12 cellular contexts compared by ENCODE assay signal in genomic region chr13:112748947-112749346, GRCh38. TPM values are rescaled to one million over a fixed set of nuclear protein-coding genes. Genes with fewer than 3 reads are reported as not detected.
DNase-seq lines count a peak whose midpoint lies in the region; ATAC-seq and TF ChIP-seq lines count a peak whose summit lies in the region.
"Had no signal": no experiment of that assay in that cellular context is flagged by ENCODE, and none has a peak within 500 bp of the region (broad histone marks: within the 10 kb centered on the region; RNA-seq: fewer than 3 reads in every experiment).

No MANE protein-coding gene starts in this region.

- no peak overlapping the region for H3K27ac Mint-ChIP-seq in T-cell
- H3K27ac Mint-ChIP-seq: activated naive CD4-positive, alpha-beta T cell treated with anti-CD3 and anti-CD28 coated beads for 36 hours had no signal

- TF ChIP-seq POLR2A in heart left ventricle (IDR thresholded peaks at IDR 0.05), result no peak

- TF ChIP-seq CTCF in heart left ventricle (IDR thresholded peaks at IDR 0.05), result peak in 2 of 12 donors; percentile 22 to 26
- TF ChIP-seq CTCF in mucosa of descending colon (IDR thresholded peaks at IDR 0.05), result no peak

- H3K4me3 ChIP-seq in heart left ventricle, result no peak overlapping the region
- no peak overlapping the region for H3K4me3 ChIP-seq in mucosa of descending colon
- no peak overlapping the region for H3K4me3 ChIP-seq in aorta (ENCODE audit: low read length in 2 of 2)
- H3K4me3 ChIP-seq: SJCRH30 had no signal

- H3K9me3 ChIP-seq in heart left ventricle, result no peaks in the 10 kb centered on the region
- no peaks in the 10 kb centered on the region for H3K9me3 ChIP-seq in mucosa of descending colon
- no peaks in the 10 kb centered on the region for H3K9me3 ChIP-seq in aorta (ENCODE audit: control insufficient read depth, low read length)
- H3K9me3 ChIP-seq: SJCRH30 had no signal

- H3K27me3 ChIP-seq in heart left ventricle (no peaks in the 10 kb centered on the region), aorta (ENCODE audit: control insufficient read depth in 1 of 2, insufficient read depth in 2 of 2, low read length in 1 of 2) (no peaks in the 10 kb centered on the region)
- H3K27me3 ChIP-seq: SJCRH30 had no signal

- H3K4me3 Mint-ChIP-seq in T-cell, result no peak overlapping the region
- H3K4me3 Mint-ChIP-seq: activated naive CD4-positive, alpha-beta T cell treated with anti-CD3 and anti-CD28 coated beads for 36 hours; naive thymus-derived CD8-positive, alpha-beta T cell had no signal

- WGBS in heart left ventricle, 4 donors, result 46 to 61% (median 55%) methylated on average over 4 to 12 of the region's 12 CpGs
- WGBS in aorta, 2 donors, result 68 to 79% methylated on average over 12 of the region's 12 CpGs

- peak; percentile 55 for DNase-seq in activated effector memory CD4-positive, alpha-beta T cell treated with anti-CD3 and anti-CD28 coated beads, Interleukin-2, amount 50 U/mL, for 16 hours
- DNase-seq in activated effector memory CD4-positive, alpha-beta T cell treated with Interleukin-2 at 50 U/mL for 16 hours, result no peak
- DNase-seq in heart left ventricle, result peak in 2 of 5 donors; percentile 72 to 81
- peak in 1 of 3 donors; percentile 19 for DNase-seq in mucosa of descending colon
- DNase-seq in aorta, result peak in 1 of 2 donors; percentile 69
- DNase-seq in HuH-7 (ENCODE audit: low spot score), result no peak
- DNase-seq in T-cell, result no peak
- DNase-seq in activated CD8-positive, alpha-beta memory T cell treated with anti-CD3 and anti-CD28 coated beads, Interleukin-2, amount 50 U/mL, for 48 hours, result no peak
- DNase-seq: activated naive CD4-positive, alpha-beta T cell treated with anti-CD3 and anti-CD28 coated beads for 36 hours; naive thymus-derived CD8-positive, alpha-beta T cell; SJCRH30; small intestine had no signal

- H3K4me1 ChIP-seq in heart left ventricle (peaks cover 3 to 38% (median 19%) of the 10 kb centered on the region in 12 donors), mucosa of descending colon (ENCODE audit: low read depth) (no peaks in the 10 kb centered on the region), aorta (ENCODE audit: control insufficient read depth in 1 of 2, insufficient read depth in 2 of 2, low read length in 2 of 2) (no peaks in the 10 kb centered on the region)
- H3K4me1 ChIP-seq: SJCRH30 had no signal

- H3K9me3 Mint-ChIP-seq in T-cell, result no peaks in the 10 kb centered on the region
- H3K9me3 Mint-ChIP-seq: activated naive CD4-positive, alpha-beta T cell treated with anti-CD3 and anti-CD28 coated beads for 36 hours; naive thymus-derived CD8-positive, alpha-beta T cell had no signal

- POLR2A ChIA-PET in T-cell (lab: Charles Lee), result no interaction called here

- peak; percentile 52 to 86 (median 82) for ATAC-seq in heart left ventricle
- peak; percentile 42 for ATAC-seq in mucosa of descending colon
- ATAC-seq in aorta (ENCODE audit: low FRiP score), result peak; percentile 60
- no peak for ATAC-seq in T-cell (replicated peaks in 1 of 4)
- ATAC-seq: naive thymus-derived CD8-positive, alpha-beta T cell had no signal

- no peaks in the 10 kb centered on the region for H3K36me3 ChIP-seq in heart left ventricle
- no peaks in the 10 kb centered on the region for H3K36me3 ChIP-seq in mucosa of descending colon (ENCODE audit: low read depth)
- H3K36me3 ChIP-seq in aorta (ENCODE audit: control insufficient read depth in 1 of 2, insufficient read depth in 2 of 2, low read length in 1 of 2), result no peaks in the 10 kb centered on the region
- H3K36me3 ChIP-seq: SJCRH30 had no signal

- intact Hi-C loops in heart left ventricle (cut with DNase I) (no loop called here), mucosa of descending colon (cut with DNase I, micrococcal nuclease) (no loop called here), aorta (cut with DNase I) (no loop called here)

- no peaks in the 10 kb centered on the region for H3K36me3 Mint-ChIP-seq in T-cell
- H3K36me3 Mint-ChIP-seq: naive thymus-derived CD8-positive, alpha-beta T cell had no signal

- CTCF ChIA-PET in T-cell (lab: Charles Lee), result no interaction called here

- no peaks in the 10 kb centered on the region for H3K27me3 Mint-ChIP-seq in T-cell
- H3K27me3 Mint-ChIP-seq: naive thymus-derived CD8-positive, alpha-beta T cell had no signal

- H3K4me1 Mint-ChIP-seq in T-cell, result peaks cover 24 to 37% (median 37%) of the 10 kb centered on the region in 3 donors

- H3K27ac ChIP-seq in heart left ventricle, result no peak overlapping the region
- H3K27ac ChIP-seq in aorta (ENCODE audit: low read depth in 1 of 2, low read length in 2 of 2), result no peak overlapping the region
- H3K27ac ChIP-seq: SJCRH30 had no signal

RNA-seq across cellular contexts. Expression of gene ATP11A, which starts 59.1 kb away (rescaled TPM):
- total RNA-seq in heart left ventricle (100 to 1,000 TPM in 5 of 9 donors, 10 to 100 TPM in 4; 51.4 to 146 (median 110) TPM), mucosa of descending colon (10 to 100 TPM; 15.5 to 28.7 (median 19.4) TPM), aorta (10 to 100 TPM; 45.7 to 68.1 TPM), T-cell (10 to 100 TPM; 35.7 to 57.1 (median 48.5) TPM)
- polyA plus RNA-seq in heart left ventricle (10 to 100 TPM; 20.5 to 91.2 TPM), aorta (10 to 100 TPM in 1 of 2 donors, 1 to 10 TPM in 1; 3.1 to 11.4 TPM)

Comparison
In these comparisons a context has a peak if more than half of its experiments do, and no peak if none do; other contexts are left out.
1. ATAC-seq: peak in heart left ventricle (4 of 4), mucosa of descending colon (single experiment) and aorta (single experiment); none in T-cell (0 of 4).